In the genomic region with DNA sequence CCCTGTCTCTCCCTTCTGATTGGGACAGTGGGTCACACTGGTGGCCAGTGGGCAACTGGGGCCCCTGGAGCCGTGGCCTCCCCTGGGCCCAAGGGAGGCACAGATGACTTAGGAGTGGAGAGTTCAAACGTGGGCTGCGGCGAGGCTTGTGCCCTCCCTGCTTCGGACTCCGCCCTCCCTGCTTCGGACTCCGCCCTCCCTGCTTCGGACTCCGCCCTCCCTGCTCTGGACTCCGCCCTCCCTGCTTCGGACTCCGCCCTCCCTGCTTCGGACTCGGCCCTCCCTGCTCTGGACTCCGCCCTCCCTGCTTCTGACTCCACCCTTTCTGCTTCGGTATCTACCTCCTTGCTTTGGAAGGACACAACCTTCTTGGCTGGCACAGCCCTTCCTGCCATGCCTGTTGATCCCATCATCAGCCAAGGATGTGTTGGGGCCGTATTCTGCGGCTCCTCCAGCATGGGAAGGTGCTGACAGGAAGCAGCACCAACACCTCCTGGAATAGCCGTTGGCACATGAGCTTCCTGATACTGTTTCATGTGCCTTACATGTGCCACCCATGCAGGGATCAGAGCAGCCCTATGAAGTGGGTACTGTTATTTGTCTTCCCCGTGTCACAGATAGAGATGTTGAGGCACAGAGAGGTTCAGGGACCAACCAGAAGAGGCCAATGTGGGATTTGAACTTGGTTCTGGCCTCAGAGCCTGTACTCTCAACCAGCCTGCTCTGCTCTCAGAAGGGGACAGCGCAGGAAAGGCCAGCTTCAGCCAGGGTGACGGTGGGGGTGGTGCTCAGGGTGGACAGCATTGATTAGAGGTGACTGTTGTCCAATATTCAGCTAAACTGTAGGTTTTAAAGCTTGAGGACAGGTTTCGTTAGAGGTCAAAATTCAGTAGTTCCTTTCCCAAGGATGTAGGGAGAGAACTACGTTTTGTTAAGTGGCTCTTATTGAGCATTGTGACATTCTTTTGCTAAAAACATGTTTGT, we compare ENCODE assay signal across 2 cellular contexts.
TF ChIP-seq lines count a peak whose summit lies in the region.

No MANE protein-coding gene starts in this region.

TF ChIP-seq in IMR-90, 13 proteins besides CTCF, POLR2A, EP300 and RAD21 (continued from another document):
- TF ChIP-seq, protein P1, sequence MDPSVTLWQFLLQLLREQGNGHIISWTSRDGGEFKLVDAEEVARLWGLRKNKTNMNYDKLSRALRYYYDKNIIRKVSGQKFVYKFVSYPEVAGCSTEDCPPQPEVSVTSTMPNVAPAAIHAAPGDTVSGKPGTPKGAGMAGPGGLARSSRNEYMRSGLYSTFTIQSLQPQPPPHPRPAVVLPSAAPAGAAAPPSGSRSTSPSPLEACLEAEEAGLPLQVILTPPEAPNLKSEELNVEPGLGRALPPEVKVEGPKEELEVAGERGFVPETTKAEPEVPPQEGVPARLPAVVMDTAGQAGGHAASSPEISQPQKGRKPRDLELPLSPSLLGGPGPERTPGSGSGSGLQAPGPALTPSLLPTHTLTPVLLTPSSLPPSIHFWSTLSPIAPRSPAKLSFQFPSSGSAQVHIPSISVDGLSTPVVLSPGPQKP (IDR thresholded peaks at IDR 0.05; ENCODE audit: borderline replicate concordance, low read depth, low read length), result no peak
- TF ChIP-seq MAFK (IDR thresholded peaks at IDR 0.05; ENCODE audit: low read depth, low read length) (no peak), RFX5 (IDR thresholded peaks at IDR 0.05; ENCODE audit: low read depth, low read length) (no peak), CEBPB (IDR thresholded peaks at IDR 0.05; ENCODE audit: low read depth, low read length) (no peak)

TF ChIP-seq in WTC11, 78 proteins besides CTCF, POLR2A, EP300 and RAD21 (continued from another document):
- TF ChIP-seq, protein P2, sequence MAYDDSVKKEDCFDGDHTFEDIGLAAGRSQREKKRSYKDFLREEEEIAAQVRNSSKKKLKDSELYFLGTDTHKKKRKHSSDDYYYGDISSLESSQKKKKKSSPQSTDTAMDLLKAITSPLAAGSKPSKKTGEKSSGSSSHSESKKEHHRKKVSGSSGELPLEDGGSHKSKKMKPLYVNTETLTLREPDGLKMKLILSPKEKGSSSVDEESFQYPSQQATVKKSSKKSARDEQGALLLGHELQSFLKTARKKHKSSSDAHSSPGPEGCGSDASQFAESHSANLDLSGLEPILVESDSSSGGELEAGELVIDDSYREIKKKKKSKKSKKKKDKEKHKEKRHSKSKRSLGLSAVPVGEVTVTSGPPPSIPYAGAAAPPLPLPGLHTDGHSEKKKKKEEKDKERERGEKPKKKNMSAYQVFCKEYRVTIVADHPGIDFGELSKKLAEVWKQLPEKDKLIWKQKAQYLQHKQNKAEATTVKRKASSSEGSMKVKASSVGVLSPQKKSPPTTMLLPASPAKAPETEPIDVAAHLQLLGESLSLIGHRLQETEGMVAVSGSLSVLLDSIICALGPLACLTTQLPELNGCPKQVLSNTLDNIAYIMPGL (CRISPR knock-in tag; IDR thresholded peaks at IDR 0.05), result no peak
- TF ChIP-seq ZNF396 (CRISPR knock-in tag; IDR thresholded peaks at IDR 0.05; ENCODE audit: borderline replicate concordance), result no peak
- TF ChIP-seq ZNF263 (CRISPR knock-in tag; IDR thresholded peaks at IDR 0.05; ENCODE audit: low read depth), result no peak
- TF ChIP-seq, protein P3, sequence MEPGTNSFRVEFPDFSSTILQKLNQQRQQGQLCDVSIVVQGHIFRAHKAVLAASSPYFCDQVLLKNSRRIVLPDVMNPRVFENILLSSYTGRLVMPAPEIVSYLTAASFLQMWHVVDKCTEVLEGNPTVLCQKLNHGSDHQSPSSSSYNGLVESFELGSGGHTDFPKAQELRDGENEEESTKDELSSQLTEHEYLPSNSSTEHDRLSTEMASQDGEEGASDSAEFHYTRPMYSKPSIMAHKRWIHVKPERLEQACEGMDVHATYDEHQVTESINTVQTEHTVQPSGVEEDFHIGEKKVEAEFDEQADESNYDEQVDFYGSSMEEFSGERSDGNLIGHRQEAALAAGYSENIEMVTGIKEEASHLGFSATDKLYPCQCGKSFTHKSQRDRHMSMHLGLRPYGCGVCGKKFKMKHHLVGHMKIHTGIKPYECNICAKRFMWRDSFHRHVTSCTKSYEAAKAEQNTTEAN (CRISPR knock-in tag; IDR thresholded peaks at IDR 0.05), result no peak
- TF ChIP-seq, protein P4, sequence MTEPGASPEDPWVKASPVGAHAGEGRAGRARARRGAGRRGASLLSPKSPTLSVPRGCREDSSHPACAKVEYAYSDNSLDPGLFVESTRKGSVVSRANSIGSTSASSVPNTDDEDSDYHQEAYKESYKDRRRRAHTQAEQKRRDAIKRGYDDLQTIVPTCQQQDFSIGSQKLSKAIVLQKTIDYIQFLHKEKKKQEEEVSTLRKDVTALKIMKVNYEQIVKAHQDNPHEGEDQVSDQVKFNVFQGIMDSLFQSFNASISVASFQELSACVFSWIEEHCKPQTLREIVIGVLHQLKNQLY (CRISPR knock-in tag; IDR thresholded peaks at IDR 0.05), result no peak
- TF ChIP-seq ELF4 (CRISPR knock-in tag; IDR thresholded peaks at IDR 0.05; ENCODE audit: low read depth), result no peak
TF ChIP-seq in WTC11: peak in this region for 0.
